ENCODE assay signal across 12 cellular contexts in genomic region chr3:188595890-188596376, GRCh38.
A peak's percentile ranks its signal among the peaks of the same experiment; 100 is the strongest.
DNase-seq lines count a peak whose midpoint lies in the region; ATAC-seq and TF ChIP-seq lines count a peak whose summit lies in the region.
"Had no signal": no experiment of that assay in that cellular context is flagged by ENCODE, and none has a peak within 500 bp of the region (broad histone marks: within the 10 kb centered on the region; RNA-seq: fewer than 3 reads in every experiment).

No MANE protein-coding gene starts in this region.

- peak overlapping the region; percentile 29 to 34 for H3K27ac Mint-ChIP-seq in natural killer cell treated with Interleukin-12 subunit alpha and Interleukin-12 subunit beta and Interleukin-15 and Interleukin-18, amount 100 ng/mL, for 72 hours
- H3K27ac Mint-ChIP-seq in natural killer cell (no peak overlapping the region), brain (peak overlapping the region in 4 of 5 experiments; percentile 6 to 72 (median 37))
- H3K27ac Mint-ChIP-seq in activated T-cell treated with anti-CD3 and anti-CD28 coated beads, Interleukin-2, amount 50 U/mL, for 72 hours: no peak overlapping the region
- H3K27ac Mint-ChIP-seq: activated B cell treated with CpG ODN at 0.5 μM for 24 hours; activated T-helper 2 cell treated with anti-CD3 and anti-CD28 coated beads, Interferon-gamma antibody, Interleukin-2, Interleukin-4, amounts not matched to agents 10 μg/mL and 5 μg/mL and 100 μg/mL, durations not matched to agents 14 hours and 24 hours and 36 hours; stimulated activated memory B cell treated with anti-CD40 and anti-IgM and Interleukin-4, amounts not matched to agents 10 μg/mL and 1 μg/mL and 100 μg/mL, for 72 hours had no signal

- no peak overlapping the region for H3K4me3 Mint-ChIP-seq in natural killer cell treated with Interleukin-12 subunit alpha and Interleukin-12 subunit beta and Interleukin-15 and Interleukin-18, amount 100 ng/mL, for 72 hours
- no peak overlapping the region for H3K4me3 Mint-ChIP-seq in natural killer cell
- peak overlapping the region in 1 of 5 experiments; percentile 36 for H3K4me3 Mint-ChIP-seq in brain
- no peak overlapping the region for H3K4me3 Mint-ChIP-seq in activated T-cell treated with anti-CD3 and anti-CD28 coated beads, Interleukin-2, amount 50 U/mL, for 72 hours
- H3K4me3 Mint-ChIP-seq: activated B cell treated with CpG ODN at 0.5 μM for 24 hours; stimulated activated memory B cell treated with anti-CD40 and anti-IgM and Interleukin-4, amounts not matched to agents 10 μg/mL and 1 μg/mL and 100 μg/mL, for 72 hours had no signal

- DNase-seq in natural killer cell treated with Interleukin-12 subunit alpha and Interleukin-12 subunit beta and Interleukin-15 and Interleukin-18, amount 100 ng/mL, for 72 hours (ENCODE audit: low spot score): no peak
- DNase-seq in natural killer cell: no peak
- no peak for DNase-seq in left ventricle myocardium superior
- DNase-seq in activated T-cell treated with anti-CD3 and anti-CD28 coated beads, Interleukin-2, amount 50 U/mL, for 72 hours: no peak
- no peak for DNase-seq in DMS 273 (lab: John Stamatoyannopoulos, UW; ENCODE audit: unreplicated experiment)
- no peak for DNase-seq in SHP77 treated with DMSO at 0.1 percent for 48 hours (lab: John Stamatoyannopoulos, UW)
- DNase-seq: activated B cell treated with CpG ODN at 0.5 μM for 24 hours, dermis blood vessel endothelial cell had no signal

- no peaks in the 10 kb centered on the region for H3K27me3 Mint-ChIP-seq in natural killer cell treated with Interleukin-12 subunit alpha and Interleukin-12 subunit beta and Interleukin-15 and Interleukin-18, amount 100 ng/mL, for 72 hours
- H3K27me3 Mint-ChIP-seq in natural killer cell (ENCODE audit: low read depth in 2 of 2) (no peaks in the 10 kb centered on the region), brain (no peaks in the 10 kb centered on the region)
- no peaks in the 10 kb centered on the region for H3K27me3 Mint-ChIP-seq in activated T-cell treated with anti-CD3 and anti-CD28 coated beads, Interleukin-2, amount 50 U/mL, for 72 hours (ENCODE audit: low read depth)
- H3K27me3 Mint-ChIP-seq: activated B cell treated with CpG ODN at 0.5 μM for 24 hours; stimulated activated memory B cell treated with anti-CD40 and anti-IgM and Interleukin-4, amounts not matched to agents 10 μg/mL and 1 μg/mL and 100 μg/mL, for 72 hours had no signal

- TF ChIP-seq CTCF in natural killer cell (IDR thresholded peaks at IDR 0.05) (no peak), brain (conservative IDR thresholded peaks at IDR 0.05) (no peak)

- H3K4me1 Mint-ChIP-seq in natural killer cell treated with Interleukin-12 subunit alpha and Interleukin-12 subunit beta and Interleukin-15 and Interleukin-18, amount 100 ng/mL, for 72 hours (ENCODE audit: low read depth in 2 of 2): peaks cover 11 to 14% of the 10 kb centered on the region in 2 donors
- H3K4me1 Mint-ChIP-seq in natural killer cell: peaks cover 7 to 9% of the 10 kb centered on the region in 2 donors
- H3K4me1 Mint-ChIP-seq in brain: peaks cover 26% of the 10 kb centered on the region
- peaks cover 7% of the 10 kb centered on the region for H3K4me1 Mint-ChIP-seq in activated T-cell treated with anti-CD3 and anti-CD28 coated beads, Interleukin-2, amount 50 U/mL, for 72 hours (ENCODE audit: low read depth)
- H3K4me1 Mint-ChIP-seq: stimulated activated memory B cell treated with anti-CD40 and anti-IgM and Interleukin-4, amounts not matched to agents 10 μg/mL and 1 μg/mL and 100 μg/mL, for 72 hours had no signal

- H3K36me3 Mint-ChIP-seq in natural killer cell treated with Interleukin-12 subunit alpha and Interleukin-12 subunit beta and Interleukin-15 and Interleukin-18, amount 100 ng/mL, for 72 hours: peaks cover 4% of the 10 kb centered on the region
- H3K36me3 Mint-ChIP-seq in natural killer cell (no peaks in the 10 kb centered on the region), brain (no peaks in the 10 kb centered on the region)
- no peaks in the 10 kb centered on the region for H3K36me3 Mint-ChIP-seq in activated T-cell treated with anti-CD3 and anti-CD28 coated beads, Interleukin-2, amount 50 U/mL, for 72 hours (ENCODE audit: insufficient read depth in 2 of 2)
- H3K36me3 Mint-ChIP-seq: stimulated activated memory B cell treated with anti-CD40 and anti-IgM and Interleukin-4, amounts not matched to agents 10 μg/mL and 1 μg/mL and 100 μg/mL, for 72 hours had no signal

- intact Hi-C loops in natural killer cell (cut with micrococcal nuclease): no loop called here
- intact Hi-C loops in left ventricle myocardium superior (cut with micrococcal nuclease): no loop called here

- no peaks in the 10 kb centered on the region for H3K9me3 Mint-ChIP-seq in natural killer cell treated with Interleukin-12 subunit alpha and Interleukin-12 subunit beta and Interleukin-15 and Interleukin-18, amount 100 ng/mL, for 72 hours
- H3K9me3 Mint-ChIP-seq in natural killer cell (no peaks in the 10 kb centered on the region), brain (no peaks in the 10 kb centered on the region)
- H3K9me3 Mint-ChIP-seq in activated T-cell treated with anti-CD3 and anti-CD28 coated beads, Interleukin-2, amount 50 U/mL, for 72 hours: no peaks in the 10 kb centered on the region
- H3K9me3 Mint-ChIP-seq: activated B cell treated with CpG ODN at 0.5 μM for 24 hours; activated T-helper 2 cell treated with anti-CD3 and anti-CD28 coated beads, Interferon-gamma antibody, Interleukin-2, Interleukin-4, amounts not matched to agents 10 μg/mL and 5 μg/mL and 100 μg/mL, durations not matched to agents 14 hours and 24 hours and 36 hours; stimulated activated memory B cell treated with anti-CD40 and anti-IgM and Interleukin-4, amounts not matched to agents 10 μg/mL and 1 μg/mL and 100 μg/mL, for 72 hours had no signal

- ATAC-seq in natural killer cell treated with Interleukin-12 subunit alpha and Interleukin-12 subunit beta and Interleukin-15 and Interleukin-18, amount 100 ng/mL, for 72 hours: no peak
- ATAC-seq in natural killer cell (no peak), left ventricle myocardium superior (peak; percentile 40), GM18873 (IDR thresholded peaks at IDR 0.05; ENCODE audit: low FRiP score, unreplicated experiment) (no peak)
- ATAC-seq in activated T-cell treated with anti-CD3 and anti-CD28 coated beads, Interleukin-2, amount 50 U/mL, for 72 hours (replicated peaks in 1 of 2): no peak
- ATAC-seq: stimulated activated memory B cell treated with anti-CD40 and anti-IgM and Interleukin-4, amounts not matched to agents 10 μg/mL and 1 μg/mL and 100 μg/mL, for 72 hours had no signal

Comparison
In these comparisons a context has a peak if more than half of its experiments do, and no peak if none do; other contexts are left out.
1. H3K27ac Mint-ChIP-seq: peak in natural killer cell treated with Interleukin-12 subunit alpha and Interleukin-12 subunit beta and Interleukin-15 and Interleukin-18, amount 100 ng/mL, for 72 hours (2 of 2) and brain (4 of 5); none in natural killer cell (0 of 2) and activated T-cell treated with anti-CD3 and anti-CD28 coated beads, Interleukin-2, amount 50 U/mL, for 72 hours (single experiment).